In genomic region chr21:31530918-31531705, GRCh38 we compare ENCODE assay signal across 9 cellular contexts.
DNase-seq lines count a peak whose midpoint lies in the region; ATAC-seq and TF ChIP-seq lines count a peak whose summit lies in the region.
"Had no signal": no experiment of that assay in that cellular context is flagged by ENCODE, and none has a peak within 500 bp of the region (broad histone marks: within the 10 kb centered on the region; RNA-seq: fewer than 3 reads in every experiment).

No MANE protein-coding gene starts in this region.

- H3K4me1 ChIP-seq in Panc1 (ENCODE audit: control insufficient read depth, insufficient read depth, low read length) = no peaks in the 10 kb centered on the region

- no peaks in the 10 kb centered on the region for H3K9me3 ChIP-seq in Panc1 (ENCODE audit: control insufficient read depth, insufficient read depth, low read depth, low read length)

- POLR2A ChIA-PET in Panc1 (lab: Charles Lee) = no interaction called here

- intact Hi-C loops in Panc1 (cut with micrococcal nuclease; ENCODE audit: unreplicated experiment) = no loop called here

- ATAC-seq in Panc1 (peak; percentile 48; the same call in 1 of the 2 replicates), HG02623 (IDR thresholded peaks at IDR 0.05; ENCODE audit: unreplicated experiment) (no peak), GM21723 (IDR thresholded peaks at IDR 0.05; ENCODE audit: unreplicated experiment) (no peak)

- no TSS peak for BruUV-seq in Panc1 (replicated peaks; lab: Mats Ljungman, UMichigan)

- DNase-seq in D341Med (ENCODE audit: low spot score) (peak; percentile 40), NCI-H1694 (lab: John Stamatoyannopoulos, UW) (peak; percentile 99), Panc1 (ENCODE audit: low read depth, low spot score) (no peak), kidney tubule cell (ENCODE audit: low spot score) (peak; percentile 7), CD1c-positive myeloid dendritic cell (ENCODE audit: extremely low spot score) (no peak)
- DNase-seq in activated CD4-positive, CD25-positive, alpha-beta regulatory T cell treated with anti-CD3 and anti-CD28 coated beads, Interleukin-2, amount 50 U/mL, for 72 hours = no peak
- DNase-seq: activated naive CD4-positive, alpha-beta T cell treated with Interleukin-2 at 50 U/mL for 16 hours had no signal

- CTCF ChIA-PET in Panc1 (lab: Charles Lee) = no interaction called here

- no peak overlapping the region for H3K27ac ChIP-seq in Panc1 (ENCODE audit: low read length)

- no peaks in the 10 kb centered on the region for H3K36me3 ChIP-seq in Panc1 (ENCODE audit: control insufficient read depth, insufficient read depth, low read length)

- no peaks in the 10 kb centered on the region for H3K27me3 ChIP-seq in Panc1 (ENCODE audit: control insufficient read depth, insufficient read depth, low read length)

- no peak overlapping the region for H3K4me3 ChIP-seq in Panc1 (ENCODE audit: low read depth in 2 of 2, low read length in 2 of 2)

- in situ Hi-C loops in Panc1 (cut with HindIII; ENCODE audit: low pct_unique_long_range_greater_than_20kb, low sequenced_read_pairs) = no loop called here

- TF ChIP-seq CTCF in Panc1 (IDR thresholded peaks at IDR 0.05) = no peak

Comparison
In these comparisons a context has a peak if more than half of its experiments do, and no peak if none do; other contexts are left out.
1. DNase-seq: peak in D341Med (single experiment), NCI-H1694 (single experiment) and kidney tubule cell (single experiment); none in Panc1 (single experiment), CD1c-positive myeloid dendritic cell (single experiment) and activated CD4-positive, CD25-positive, alpha-beta regulatory T cell treated with anti-CD3 and anti-CD28 coated beads, Interleukin-2, amount 50 U/mL, for 72 hours (single experiment).